Comparison of ENCODE assay signal across 16 cellular contexts in the genomic region with DNA sequence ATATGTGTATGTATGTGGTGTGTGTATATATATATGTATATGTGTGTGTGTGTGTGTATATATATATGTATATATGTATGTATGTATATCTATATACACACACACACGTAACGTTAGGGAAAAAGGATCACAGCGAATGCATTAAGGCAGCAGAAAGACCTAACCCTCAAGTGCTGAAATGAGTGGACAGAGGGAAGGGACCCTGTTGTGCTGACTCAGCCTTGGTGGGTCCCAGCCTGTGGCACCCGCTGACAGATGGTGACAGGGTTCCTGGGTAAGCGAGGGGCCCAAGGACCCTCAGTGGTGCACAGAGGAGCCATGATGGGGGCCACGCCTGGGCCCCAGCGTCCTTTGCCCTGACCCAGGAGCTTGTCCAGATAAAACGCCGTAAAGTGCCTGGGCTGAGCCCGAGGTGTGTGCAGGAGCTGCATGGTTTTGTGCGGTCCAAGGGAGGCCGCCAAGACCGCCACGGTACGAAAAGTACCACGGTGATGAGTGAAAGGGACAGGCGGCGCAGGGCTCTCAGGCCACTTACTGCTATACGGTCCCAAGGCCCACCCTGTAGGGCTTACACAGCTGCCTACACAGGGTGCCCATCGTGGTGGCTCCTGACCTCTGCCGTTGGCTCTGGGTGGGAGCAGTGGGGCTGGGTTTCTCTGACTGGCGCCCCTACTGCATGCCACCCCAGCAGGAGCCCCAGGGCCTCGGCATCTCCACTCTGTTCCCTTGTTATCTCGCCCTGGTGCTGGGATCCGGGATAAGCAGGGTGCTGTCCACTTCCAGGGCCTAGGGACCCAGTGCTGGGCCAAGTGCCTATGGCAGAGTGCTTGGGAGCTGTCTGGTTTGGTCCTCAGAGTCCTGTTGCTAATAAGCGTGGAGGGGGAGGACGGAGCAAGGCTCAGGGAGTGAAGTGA. TPM values are rescaled to one million over a fixed set of nuclear protein-coding genes. Genes with fewer than 3 reads are reported as not detected.
DNase-seq lines count a peak whose midpoint lies in the region; ATAC-seq, FAIRE-seq and TF ChIP-seq lines count a peak whose summit lies in the region.
"Had no signal": no experiment of that assay in that cellular context is flagged by ENCODE, and none has a peak within 500 bp of the region (broad histone marks: within the 10 kb centered on the region; RNA-seq: fewer than 3 reads in every experiment).

No MANE protein-coding gene starts in this region.

- H3K18ac ChIP-seq in IMR-90 (ENCODE audit: low read depth, low read length): no peak overlapping the region

- H4K5ac ChIP-seq in IMR-90 (ENCODE audit: low read depth, low read length): no peak overlapping the region

- H3K4me1 ChIP-seq in IMR-90 (ENCODE audit: control insufficient read depth, insufficient read depth, low read length) (peaks cover 39% of the 10 kb centered on the region), left lung (peaks cover 76 to 98% of the 10 kb centered on the region in 2 donors), small intestine (ENCODE audit: control insufficient read depth in 2 of 2, insufficient read depth in 1 of 2, low read depth in 1 of 2, low read length in 1 of 2) (peaks cover 24 to 32% of the 10 kb centered on the region in 2 donors)

- intact Hi-C loops in IMR-90 (cut with micrococcal nuclease) (no loop called here), left lung (cut with DNase I) (no loop called here)

- TF ChIP-seq RAD21 in IMR-90 (IDR thresholded peaks at IDR 0.05; ENCODE audit: low read length): no peak

- TF ChIP-seq CTCF in IMR-90 (conservative IDR thresholded peaks at IDR 0.05; ENCODE audit: low read depth, low read length) (no peak), chondrocyte (IDR thresholded peaks at IDR 0.05) (no peak), left lung (IDR thresholded peaks at IDR 0.05) (no peak)

- dilution Hi-C loops in IMR-90 (cut with HindIII; ENCODE audit: low sequenced_read_pairs, unreplicated experiment): no loop called here

- no peak for ATAC-seq in IMR-90 (ENCODE audit: low read depth)
- no peak for ATAC-seq in left lung
- ATAC-seq in GM18867 (IDR thresholded peaks at IDR 0.05; ENCODE audit: unreplicated experiment): no peak
- ATAC-seq in HG03442 (IDR thresholded peaks at IDR 0.05; ENCODE audit: unreplicated experiment): no peak

- 0 out of 2 replicates have a peak overlapping the region, but pooled peaks have one; percentile 1 for H2AK5ac ChIP-seq in IMR-90 (ENCODE audit: low read depth, low read length)

- H3K14ac ChIP-seq in IMR-90 (replicated peaks; ENCODE audit: low read depth, low read length): no peak overlapping the region

- POLR2A ChIA-PET in IMR-90 (lab: Charles Lee; ENCODE audit: unreplicated experiment): interaction anchor here (0.9 kb wide), 1 partner anchor 15 kb away, joined by 3 read pairs; no protein-coding TSS in a partner anchor

- H3K36me3 Mint-ChIP-seq in chondrocyte (ENCODE audit: low read depth): peaks cover 5% of the 10 kb centered on the region
- H3K36me3 Mint-ChIP-seq: activated naive CD4-positive, alpha-beta T cell treated with anti-CD3 and anti-CD28 coated beads, Interleukin-2, amount 50 U/mL, for 24 hours; brain; naive thymus-derived CD4-positive, alpha-beta T cell had no signal

- H2AK9ac ChIP-seq in IMR-90 (replicated peaks; ENCODE audit: low read depth, low read length, poor library complexity): no peak overlapping the region

- H3K4me3 ChIP-seq in IMR-90 (ENCODE audit: insufficient read depth, low read depth, low read length): no peak overlapping the region
- H3K4me3 ChIP-seq in left lung: no peak overlapping the region
- no peak overlapping the region for H3K4me3 ChIP-seq in small intestine (ENCODE audit: low read depth in 1 of 2, low read length in 2 of 2)

- in situ Hi-C loops in IMR-90 (cut with MboI; ENCODE audit: low sequenced_read_pairs): no loop called here

- H3K27ac ChIP-seq in IMR-90 (ENCODE audit: insufficient read depth, low read length) (no peak overlapping the region), left lung (peak overlapping the region in 1 of 2 donors; percentile 65), small intestine (ENCODE audit: low read depth in 1 of 2, low read length in 1 of 2) (peak overlapping the region; percentile 6 to 57)

- no peak overlapping the region; the same call in 2 of the 3 replicates for H2BK15ac ChIP-seq in IMR-90 (ENCODE audit: low read depth, low read length)

- H2BK120ac ChIP-seq in IMR-90 (ENCODE audit: low read depth, low read length): no peak overlapping the region

- H4K91ac ChIP-seq in IMR-90 (ENCODE audit: insufficient read depth, low read depth, low read length): no peak overlapping the region

- FAIRE-seq in small intestine (lab: Jason Lieb, UNC): no peak

- no peak overlapping the region for H4K8ac ChIP-seq in IMR-90 (ENCODE audit: low read depth in 2 of 2, low read length in 2 of 2)

- H3K4me2 ChIP-seq in IMR-90 (ENCODE audit: low read depth, low read length): no peak overlapping the region

- H3K9ac ChIP-seq in IMR-90 (ENCODE audit: low read depth, low read length): no peak overlapping the region

- no peak overlapping the region for H3K56ac ChIP-seq in IMR-90 (ENCODE audit: extremely low read depth, insufficient read depth, low read length)

- H3K4me1 Mint-ChIP-seq in chondrocyte (ENCODE audit: low read depth): peaks cover 58% of the 10 kb centered on the region

- peaks cover 5% of the 10 kb centered on the region; the same call in 1 of the 2 replicates for H3K9me1 ChIP-seq in IMR-90 (ENCODE audit: insufficient read depth, low read length)

- peak overlapping the region; percentile 14 for H2AFZ ChIP-seq in IMR-90 (replicated peaks; ENCODE audit: low read length, poor library complexity)

- no peak overlapping the region for H2BK20ac ChIP-seq in IMR-90 (ENCODE audit: low read depth, low read length)

- H3K4me3 Mint-ChIP-seq in chondrocyte (ENCODE audit: unreplicated experiment): no peak overlapping the region
- H3K4me3 Mint-ChIP-seq: activated CD4-positive, alpha-beta T cell treated with anti-CD3 and anti-CD28 coated beads, Interleukin-2, amount 10 ng/mL, durations not matched to agents 7 days and 5 days; activated naive CD4-positive, alpha-beta T cell treated with anti-CD3 and anti-CD28 coated beads, Interleukin-2, amount 50 U/mL, for 24 hours; brain; naive thymus-derived CD4-positive, alpha-beta T cell had no signal

- H3K23ac ChIP-seq in IMR-90 (ENCODE audit: low read depth, low read length): no peak overlapping the region

- no TSS peak for BruUV-seq in IMR-90 (replicated peaks; lab: Mats Ljungman, UMichigan)

- DNase-seq in IMR-90: no peak
- peak; percentile 61 for DNase-seq in chondrocyte (ENCODE audit: low spot score)
- DNase-seq in left lung: peak; percentile 35 to 63
- DNase-seq in small intestine: no peak
- DNase-seq in A172 (ENCODE audit: low spot score): no peak
- DNase-seq: activated CD4-positive, alpha-beta T cell treated with anti-CD3 and anti-CD28 coated beads, Interleukin-2, amount 10 ng/mL, durations not matched to agents 7 days and 5 days; C1 segment of cervical spinal cord; HCEC 1CT; NCI-H187; NCI-H446 treated with DMSO at 0.1 percent for 48 hours; T1000 had no signal

- no peak for TF ChIP-seq POLR2A in IMR-90 (IDR thresholded peaks at IDR 0.05; ENCODE audit: low read depth, low read length)

- peak overlapping the region; percentile 9; the same call in 1 of the 2 replicates for H3K4ac ChIP-seq in IMR-90 (ENCODE audit: low read depth, low read length)

- H2BK5ac ChIP-seq in IMR-90 (ENCODE audit: low read depth, low read length, poor library complexity, severe bottlenecking): no peak overlapping the region

- H3K27ac Mint-ChIP-seq in chondrocyte (ENCODE audit: unreplicated experiment): no peak overlapping the region
- H3K27ac Mint-ChIP-seq: activated CD4-positive, alpha-beta T cell treated with anti-CD3 and anti-CD28 coated beads, Interleukin-2, amount 10 ng/mL, durations not matched to agents 7 days and 5 days; activated naive CD4-positive, alpha-beta T cell treated with anti-CD3 and anti-CD28 coated beads, Interleukin-2, amount 50 U/mL, for 24 hours; naive thymus-derived CD4-positive, alpha-beta T cell had no signal

- peaks cover 9% of the 10 kb centered on the region; the same call in 1 of the 2 replicates for H4K20me1 ChIP-seq in IMR-90 (ENCODE audit: insufficient read depth, low read length)

- peaks cover 0 to 83% of the 10 kb centered on the region in 2 experiments for H3K79me1 ChIP-seq in IMR-90 (ENCODE audit: low read depth in 1 of 2, low read length in 2 of 2)

- H3K9me3 Mint-ChIP-seq in chondrocyte (ENCODE audit: low read depth): no peaks in the 10 kb centered on the region
- H3K9me3 Mint-ChIP-seq: activated CD4-positive, alpha-beta T cell treated with anti-CD3 and anti-CD28 coated beads, Interleukin-2, amount 10 ng/mL, durations not matched to agents 7 days and 5 days; activated naive CD4-positive, alpha-beta T cell treated with anti-CD3 and anti-CD28 coated beads, Interleukin-2, amount 50 U/mL, for 24 hours had no signal

- CTCF ChIA-PET in IMR-90 (lab: Yijun Ruan, JAX): no interaction called here

- H3K9me3 ChIP-seq in IMR-90 (ENCODE audit: control insufficient read depth, insufficient read depth, low read length): no peaks in the 10 kb centered on the region
- H3K9me3 ChIP-seq in left lung: no peaks in the 10 kb centered on the region
- no peaks in the 10 kb centered on the region for H3K9me3 ChIP-seq in small intestine (ENCODE audit: control insufficient read depth, low read depth)

- no peaks in the 10 kb centered on the region for H3K27me3 Mint-ChIP-seq in chondrocyte (ENCODE audit: low read depth)
- H3K27me3 Mint-ChIP-seq: activated CD4-positive, alpha-beta T cell treated with anti-CD3 and anti-CD28 coated beads, Interleukin-2, amount 10 ng/mL, durations not matched to agents 7 days and 5 days; activated naive CD4-positive, alpha-beta T cell treated with anti-CD3 and anti-CD28 coated beads, Interleukin-2, amount 50 U/mL, for 24 hours; brain; naive thymus-derived CD4-positive, alpha-beta T cell had no signal

- WGBS in IMR-90 (ENCODE audit: extremely low coverage in 2 of 2, insufficient read length in 1 of 2), 2 experiments: 90% methylated on average over 17 of the region's 27 CpGs; no CpG with 5 or more reads in 1 of the 2 experiments
- 75 to 87% (median 86%) methylated on average over 26 to 27 of the region's 27 CpGs for WGBS in small intestine, 3 donors

- H3K36me3 ChIP-seq in IMR-90 (ENCODE audit: control insufficient read depth, insufficient read depth, low read length) (0 out of 2 replicates have a peak, but pooled peaks cover 2% of the 10 kb centered on the region), left lung (peaks cover 0 to 30% of the 10 kb centered on the region in 2 donors), small intestine (ENCODE audit: control insufficient read depth in 2 of 2, insufficient read depth in 2 of 2, low read length in 2 of 2) (no peaks in the 10 kb centered on the region)

- no peaks in the 10 kb centered on the region for H3K27me3 ChIP-seq in IMR-90 (ENCODE audit: control insufficient read depth, insufficient read depth, low read length)
- H3K27me3 ChIP-seq in left lung: no peaks in the 10 kb centered on the region
- H3K27me3 ChIP-seq in small intestine (ENCODE audit: control insufficient read depth in 2 of 2, insufficient read depth in 2 of 2, low read length in 2 of 2): no peaks in the 10 kb centered on the region

RNA-seq across cellular contexts. Expression of a gene that starts 10.0 kb away (rescaled TPM):
- total RNA-seq in IMR-90 (2012; rRNA removed) (8.9 and 9.0 TPM in 2 replicates), chondrocyte (50.1 to 63.1 TPM (median 59.8 TPM) in 3 replicates), left lung (100 to 1,000 TPM in 1 of 2 donors, 10 to 100 TPM in 1; 58.2 to 113 TPM)
- polyA plus RNA-seq in IMR-90 (2012; rRNA removed) (37.2 and 45.3 TPM in 2 replicates), small intestine (10 to 100 TPM in 2 of 3 donors, 1 to 10 TPM in 1; 8.9 to 33.7 (median 13.4) TPM)
- polyA plus RNA-seq in IMR-90 (2012; cell fraction: cytosol; rRNA removed): 20.8 and 21.2 TPM in 2 replicates
- polyA plus RNA-seq in IMR-90 (2012; cell fraction: nucleus; rRNA removed; ENCODE audit: low replicate concordance): 229 and 480 TPM in 2 replicates
- total RNA-seq in A172 (2014; rRNA removed; shearing (Covaris generic)): 37.4 and 56.9 TPM in 2 replicates

RNA-seq across cellular contexts. Expression of a gene that starts 40.8 kb away (rescaled TPM):
- total RNA-seq in IMR-90 (2012; rRNA removed): 117 and 122 TPM in 2 replicates
- polyA plus RNA-seq in IMR-90 (2012; rRNA removed): 190 and 215 TPM in 2 replicates
- 170 and 354 TPM in 2 replicates for polyA plus RNA-seq in IMR-90 (2012; cell fraction: cytosol; rRNA removed)
- polyA plus RNA-seq in IMR-90 (2012; cell fraction: nucleus; rRNA removed; ENCODE audit: low replicate concordance): 291 and 369 TPM in 2 replicates
- 240 to 269 TPM (median 256 TPM) in 3 replicates for total RNA-seq in chondrocyte
- 100 to 1,000 TPM; 262 to 265 TPM for total RNA-seq in left lung
- 100 to 1,000 TPM; 158 to 262 (median 180) TPM for polyA plus RNA-seq in small intestine
- total RNA-seq in A172 (2014; rRNA removed; shearing (Covaris generic)): 166 and 199 TPM in 2 replicates

RNA-seq across cellular contexts. Expression of a gene that starts 46.7 kb away (rescaled TPM):
- total RNA-seq in IMR-90 (2012; rRNA removed) (33.3 and 36.9 TPM in 2 replicates), chondrocyte (23.3 to 30.7 TPM (median 29.0 TPM) in 3 replicates), left lung (10 to 100 TPM; 32.9 to 46.5 TPM)
- polyA plus RNA-seq in IMR-90 (2012; rRNA removed) (38.5 and 46.1 TPM in 2 replicates), small intestine (100 to 1,000 TPM in 1 of 3 donors, 10 to 100 TPM in 2; 50.8 to 109 (median 69.7) TPM)
- polyA plus RNA-seq in IMR-90 (2012; cell fraction: cytosol; rRNA removed): 48.6 and 56.4 TPM in 2 replicates
- polyA plus RNA-seq in IMR-90 (2012; cell fraction: nucleus; rRNA removed; ENCODE audit: low replicate concordance): 120 and 143 TPM in 2 replicates
- 67.5 and 74.0 TPM in 2 replicates for total RNA-seq in A172 (2014; rRNA removed; shearing (Covaris generic))

Comparison
In these comparisons a context has a peak if more than half of its experiments do, and no peak if none do; other contexts are left out.
1. DNase-seq: peak in chondrocyte (single experiment) and left lung (2 of 2); none in IMR-90 (single experiment), small intestine (single experiment) and A172 (single experiment).